ENCODE assay signal across 3 cellular contexts in genomic region chr14:96867634-96868033, GRCh38.
TF ChIP-seq lines count a peak whose summit lies in the region.

No MANE protein-coding gene starts in this region.

TF ChIP-seq in GM23338, 12 proteins besides CTCF, POLR2A, EP300 and RAD21 (continued from another document):
- TF ChIP-seq REST (IDR thresholded peaks at IDR 0.05; ENCODE audit: unreplicated experiment) (no peak), CREB1 (CRISPR knock-in tag; IDR thresholded peaks at IDR 0.05; ENCODE audit: low read depth) (no peak)

TF ChIP-seq in IMR-90, 13 proteins besides CTCF, POLR2A, EP300 and RAD21 (continued from another document):
- TF ChIP-seq MAFK (IDR thresholded peaks at IDR 0.05; ENCODE audit: low read depth, low read length) (peak; percentile 77), SMC3 (IDR thresholded peaks at IDR 0.05; ENCODE audit: low read depth, low read length) (no peak)

TF ChIP-seq in K562, 482 proteins besides CTCF, POLR2A, EP300 and RAD21 (continued from another document):
- TF ChIP-seq BRF2 (IDR thresholded peaks at IDR 0.05; ENCODE audit: borderline replicate concordance, insufficient read depth, insufficient read length) (no peak), NEUROD1 (IDR thresholded peaks at IDR 0.05; ENCODE audit: borderline replicate concordance, low read depth, low read length, partially characterized antibody) (no peak), MAFG (tag; conservative IDR thresholded peaks at IDR 0.05) (peak; percentile 72), KLF1 (tag; IDR thresholded peaks at IDR 0.05) (no peak), KDM2B (CRISPR knock-in tag; IDR thresholded peaks at IDR 0.05) (no peak), NR2F6 (CRISPR knock-in tag; IDR thresholded peaks at IDR 0.05) (no peak), ZNF316 (IDR thresholded peaks at IDR 0.05) (peak; percentile 97), MAFF (IDR thresholded peaks at IDR 0.05; ENCODE audit: low read length) (peak; percentile 52), ZKSCAN1 (IDR thresholded peaks at IDR 0.05; ENCODE audit: low read depth, low read length) (no peak), C11orf30 (IDR thresholded peaks at IDR 0.05; ENCODE audit: low read depth) (peak; percentile 90), MAFK (IDR thresholded peaks at IDR 0.05; ENCODE audit: low read length) (peak; percentile 59; the same call in 1 of the 2 replicates), ZNF518B (CRISPR knock-in tag; IDR thresholded peaks at IDR 0.05) (no peak), HMBOX1 (IDR thresholded peaks at IDR 0.05) (no peak), SP2 (IDR thresholded peaks at IDR 0.05; ENCODE audit: extremely low read depth, low read depth, low read length, poor library complexity, severe bottlenecking) (no peak), ZNF239 (CRISPR knock-in tag; IDR thresholded peaks at IDR 0.05) (no peak), ELK1 (CRISPR knock-in tag; IDR thresholded peaks at IDR 0.05) (no peak), CHAMP1 (IDR thresholded peaks at IDR 0.05) (no peak), ZNF354B (CRISPR knock-in tag; IDR thresholded peaks at IDR 0.05) (no peak), ZFP91 (CRISPR knock-in tag; IDR thresholded peaks at IDR 0.05) (no peak)
